8 cellular contexts compared by ENCODE assay signal in genomic region chr12:47705239-47705570, GRCh38. TPM values are rescaled to one million over a fixed set of nuclear protein-coding genes. Genes with fewer than 3 reads are reported as not detected.
DNase-seq lines count a peak whose midpoint lies in the region; ATAC-seq, FAIRE-seq and TF ChIP-seq lines count a peak whose summit lies in the region.

No MANE protein-coding gene starts in this region.

- in situ Hi-C loops in GM13976 (cut with MboI; ENCODE audit: low sequenced_read_pairs, unreplicated experiment), result loop anchor here (25.0 kb wide), 1 partner anchor 457 kb away; the partner anchor contains the start of gene ASB8

- peaks cover 11% of the 10 kb centered on the region for H3K79me2 ChIP-seq in fibroblast of lung (ENCODE audit: control insufficient read depth, insufficient read depth, low read length)

- no peak for TF ChIP-seq POLR2A in GM12892 (IDR thresholded peaks at IDR 0.05; ENCODE audit: low read depth, low read length)

- ATAC-seq in GM19463 (IDR thresholded peaks at IDR 0.05; ENCODE audit: unreplicated experiment) (no peak), HG02981 (IDR thresholded peaks at IDR 0.05; ENCODE audit: unreplicated experiment) (no peak)

- peak; percentile 78 for FAIRE-seq in GM12892 (lab: Jason Lieb, UNC)

- H2AFZ ChIP-seq in fibroblast of lung (ENCODE audit: low read length), result peak overlapping the region; percentile 77

- TF ChIP-seq CTCF in fibroblast of lung (conservative IDR thresholded peaks at IDR 0.05 in 1 of 2, IDR thresholded peaks at IDR 0.05 in 1 of 2; ENCODE audit: low read depth in 1 of 2, low read length in 2 of 2) (no peak), retinal pigment epithelial cell (conservative IDR thresholded peaks at IDR 0.05; ENCODE audit: low read depth, low read length) (no peak), GM13976 (IDR thresholded peaks at IDR 0.05; ENCODE audit: borderline replicate concordance, control extremely low read depth, extremely low read depth, insufficient read depth, missing control alignments) (no peak)

- peak overlapping the region; percentile 81 for H3K4me3 ChIP-seq in SJCRH30
- peak overlapping the region; percentile 66 to 98 (median 71) for H3K4me3 ChIP-seq in fibroblast of lung (replicated peaks in 1 of 4; ENCODE audit: control extremely low read depth in 1 of 4, insufficient read depth in 1 of 4, low read depth in 3 of 4, low read length in 4 of 4)
- peak overlapping the region; percentile 66 for H3K4me3 ChIP-seq in retinal pigment epithelial cell (ENCODE audit: low read length)

- no peaks in the 10 kb centered on the region for H3K9me3 ChIP-seq in SJCRH30 (replicated peaks)
- no peaks in the 10 kb centered on the region for H3K9me3 ChIP-seq in fibroblast of lung (ENCODE audit: control insufficient read depth, insufficient read depth, low read depth, low read length)

- DNase-seq in GM12892 (ENCODE audit: insufficient read length) (no peak), SJCRH30 (no peak), fibroblast of lung (ENCODE audit: low read depth in 2 of 2) (peak in 1 of 2 donors; percentile 15), retinal pigment epithelial cell (ENCODE audit: low read depth) (no peak), GM13976 (ENCODE audit: low spot score) (no peak)
- no peak for DNase-seq in stimulated activated CD4-positive, alpha-beta T cell treated with anti-CD3 and anti-CD28 coated beads, Interleukin-4, amount 100 ng/mL, for 24 hours

- H3K27me3 ChIP-seq in SJCRH30, result no peaks in the 10 kb centered on the region
- H3K27me3 ChIP-seq in fibroblast of lung (ENCODE audit: control insufficient read depth, insufficient read depth, low read length), result no peaks in the 10 kb centered on the region

- no peak overlapping the region; the same call in 1 of the 2 replicates for H3K27ac ChIP-seq in SJCRH30
- peak overlapping the region; percentile 82 for H3K27ac ChIP-seq in fibroblast of lung (ENCODE audit: insufficient read depth, low read length)

- H3K36me3 ChIP-seq in SJCRH30 (peaks cover 16% of the 10 kb centered on the region), fibroblast of lung (ENCODE audit: control insufficient read depth, insufficient read depth, low read length) (no peaks in the 10 kb centered on the region)

- no peaks in the 10 kb centered on the region for H3K4me1 ChIP-seq in SJCRH30
- H3K4me1 ChIP-seq in fibroblast of lung (ENCODE audit: control insufficient read depth, extremely low read depth, insufficient read depth, low read length), result no peaks in the 10 kb centered on the region

- peak overlapping the region; percentile 76 for H3K9ac ChIP-seq in fibroblast of lung (ENCODE audit: insufficient read depth, low read length)

- peak overlapping the region; percentile 91 for H3K4me2 ChIP-seq in fibroblast of lung (ENCODE audit: extremely low read depth, insufficient read depth, low read length)

- H4K20me1 ChIP-seq in fibroblast of lung (ENCODE audit: control insufficient read depth, extremely low read depth, insufficient read depth, low read length), result no peaks in the 10 kb centered on the region

RNA-seq across cellular contexts. Expression of gene RPAP3, which starts 0.6 kb away (rescaled TPM):
- polyA plus RNA-seq in GM12892 (2012; ENCODE audit: missing spikeins), result 31.2 TPM
- 56.4 and 70.0 TPM in 2 replicates for total RNA-seq in SJCRH30 (2014; rRNA removed; shearing (Covaris generic))
- total RNA-seq in fibroblast of lung, result 11.3 and 12.1 TPM in 2 replicates
- 21.0 and 23.8 TPM in 2 replicates for polyA plus RNA-seq in fibroblast of lung
- 17.3 and 19.8 TPM in 2 replicates for polyA plus RNA-seq in fibroblast of lung (2012)
- 0.11 and 0.12 TPM in 2 replicates for polyA minus RNA-seq in fibroblast of lung (ENCODE audit: low replicate concordance)

RNA-seq across cellular contexts. Expression of gene ENDOU, which starts 20.1 kb away (rescaled TPM):
- 0.49 TPM for polyA plus RNA-seq in GM12892 (2012; ENCODE audit: missing spikeins)
- not detected in 2 replicates for total RNA-seq in SJCRH30 (2014; rRNA removed; shearing (Covaris generic))
- total RNA-seq in fibroblast of lung, result 0.17 TPM in 1 of 2 replicates, not detected in the other
- polyA plus RNA-seq in fibroblast of lung, result 0.07 and 0.09 TPM in 2 replicates
- polyA plus RNA-seq in fibroblast of lung (2012), result not detected in 2 replicates
- polyA minus RNA-seq in fibroblast of lung (ENCODE audit: low replicate concordance), result not detected in 2 replicates

RNA-seq across cellular contexts. Expression of gene RAPGEF3, which starts 53.5 kb away (rescaled TPM):
- 0.59 TPM for polyA plus RNA-seq in GM12892 (2012; ENCODE audit: missing spikeins)
- 0.49 and 0.68 TPM in 2 replicates for total RNA-seq in SJCRH30 (2014; rRNA removed; shearing (Covaris generic))
- 1.0 and 2.8 TPM in 2 replicates for total RNA-seq in fibroblast of lung
- polyA plus RNA-seq in fibroblast of lung, result 0.83 and 0.95 TPM in 2 replicates
- polyA plus RNA-seq in fibroblast of lung (2012), result 0.93 and 1.2 TPM in 2 replicates
- polyA minus RNA-seq in fibroblast of lung (ENCODE audit: low replicate concordance), result 2.3 and 4.2 TPM in 2 replicates
